1 cellular context compared by ENCODE assay signal in the genomic region with DNA sequence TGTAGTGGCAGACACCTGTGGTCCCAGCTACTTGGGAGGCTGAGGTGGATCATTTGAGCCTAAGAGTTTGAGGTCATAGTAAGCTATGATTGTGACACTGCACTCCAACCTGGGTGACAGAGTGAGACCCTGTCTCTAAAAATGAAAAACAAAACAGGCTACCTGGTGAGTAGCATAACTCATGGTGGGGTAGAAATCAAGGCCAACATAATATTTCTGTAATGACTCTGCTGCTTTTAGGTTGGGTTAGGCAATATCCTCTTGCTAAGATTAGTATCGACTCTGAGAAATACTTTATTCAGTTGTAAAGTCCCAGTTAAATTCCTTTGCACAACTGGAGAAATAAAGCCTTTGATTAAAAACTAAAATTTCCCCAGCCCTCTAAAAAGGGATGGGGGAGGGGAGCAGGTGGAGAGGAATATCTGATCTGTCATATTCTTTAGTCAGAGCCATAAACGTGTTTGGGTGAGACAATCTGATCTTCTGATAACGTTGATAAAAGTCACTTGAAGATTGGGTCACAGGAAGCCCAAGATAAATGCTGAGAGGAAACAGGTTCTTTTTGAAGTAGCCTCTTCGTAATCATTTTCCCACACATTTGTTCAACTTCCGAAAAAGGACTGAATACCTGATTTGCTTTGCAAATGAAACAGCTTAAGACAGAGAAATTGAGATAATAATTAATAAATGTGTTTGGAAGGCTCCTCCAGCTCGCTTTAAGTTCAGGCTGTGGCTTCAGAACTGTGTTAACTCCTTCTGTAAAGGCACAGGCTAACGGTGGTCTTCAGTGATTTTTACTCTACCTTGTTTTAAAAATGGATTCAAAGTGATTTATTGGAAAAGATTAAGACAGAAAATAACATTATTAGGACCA.
TF ChIP-seq lines count a peak whose summit lies in the region.

No MANE protein-coding gene starts in this region.

TF ChIP-seq in IMR-90, 13 proteins besides CTCF, POLR2A, EP300 and RAD21:
- TF ChIP-seq USF2 (IDR thresholded peaks at IDR 0.05; ENCODE audit: low read depth, low read length) (no peak), NFE2L2 (IDR thresholded peaks at IDR 0.05; ENCODE audit: low read depth, low read length) (no peak), CEBPB (IDR thresholded peaks at IDR 0.05; ENCODE audit: low read depth, low read length) (peak; percentile 67)
